In genomic region chr14:65219353-65219752, GRCh38 we compare ENCODE assay signal across 11 cellular contexts.
"Had no signal": no experiment of that assay in that cellular context is flagged by ENCODE, and none has a peak within 500 bp of the region (broad histone marks: within the 10 kb centered on the region; RNA-seq: fewer than 3 reads in every experiment).

No MANE protein-coding gene starts in this region.

- H3K4me3 Mint-ChIP-seq: GM23338, H9, HFFc6 had no signal

- H3K4me2 ChIP-seq: GM23338 had no signal

- DNase-seq: GM23248, GOT3, H7, H9, HCEC 1CT, HFFc6 had no signal

- H3K27ac ChIP-seq: GM23248 had no signal

- H3K4me3 ChIP-seq: GM23248, GM23338, HAP-1 had no signal

- H3K27ac Mint-ChIP-seq: GM23338, H9, HFFc6 had no signal

- H3K9me3 ChIP-seq: HAP-1 had no signal

- H3K4me1 Mint-ChIP-seq: GM23338 had no signal

- H3K9me3 Mint-ChIP-seq: GM23338, H9, HFFc6 had no signal

- H3K36me3 ChIP-seq: HAP-1 had no signal

- ATAC-seq: GM23338, HCT116 had no signal

- FAIRE-seq: H1, H54 had no signal
